In the genomic region with DNA sequence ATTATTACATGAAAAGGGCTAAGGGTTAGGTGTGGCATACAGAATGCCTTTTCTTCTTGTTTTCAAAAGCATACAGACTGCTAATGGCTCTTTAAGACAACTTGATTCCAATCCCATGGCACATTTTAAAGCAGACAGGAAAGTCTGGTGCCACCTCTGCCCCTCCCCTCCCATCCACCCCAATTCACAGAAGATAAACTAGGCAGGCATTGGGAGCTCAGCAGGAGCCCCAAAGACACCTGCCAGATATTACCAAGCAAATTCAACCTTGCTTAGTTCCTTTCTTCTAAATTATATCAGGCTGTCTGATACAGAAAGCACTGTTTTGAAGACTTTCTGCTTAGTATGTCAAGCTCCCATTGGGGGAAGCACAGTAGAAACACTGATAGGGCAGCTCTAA, we compare ENCODE assay signal across 13 cellular contexts.
"Had no signal": no experiment of that assay in that cellular context is flagged by ENCODE, and none has a peak within 500 bp of the region (broad histone marks: within the 10 kb centered on the region; RNA-seq: fewer than 3 reads in every experiment).

No MANE protein-coding gene starts in this region.

- H3K27me3 ChIP-seq: cardiac muscle cell, testis had no signal

- H3K27ac ChIP-seq: cardiac muscle cell, epithelial cell of prostate, WERI-Rb-1 had no signal

- H3K36me3 ChIP-seq: cardiac muscle cell, WERI-Rb-1 had no signal

- ATAC-seq: activated CD8-positive, alpha-beta T cell treated with anti-CD3 and anti-CD28 coated beads, Interleukin-2, amount 10 ng/mL, durations not matched to agents 7 days and 5 days had no signal

- DNase-seq: activated CD4-positive, alpha-beta T cell treated with anti-CD3 and anti-CD28 coated beads for 4 hours; activated CD8-positive, alpha-beta memory T cell treated with anti-CD3 and anti-CD28 coated beads, Interleukin-2, amount 50 U/mL, for 48 hours; activated CD8-positive, alpha-beta T cell treated with anti-CD3 and anti-CD28 coated beads, Interleukin-2, amount 10 ng/mL, durations not matched to agents 7 days and 5 days; activated naive CD4-positive, alpha-beta T cell; activated naive CD8-positive, alpha-beta T cell treated with anti-CD3 and anti-CD28 coated beads, Interleukin-2, amount 50 U/mL, for 24 hours; effector memory CD8-positive, alpha-beta T cell; natural killer cell; stimulated activated CD4-positive, alpha-beta T cell treated with anti-CD3 and anti-CD28 coated beads, Interleukin-4, amount 100 ng/mL, for 24 hours; T1000; testis; WERI-Rb-1 had no signal

- H3K4me3 ChIP-seq: cardiac muscle cell, testis had no signal

- H3K9me3 ChIP-seq: testis had no signal
